In the genomic region with DNA sequence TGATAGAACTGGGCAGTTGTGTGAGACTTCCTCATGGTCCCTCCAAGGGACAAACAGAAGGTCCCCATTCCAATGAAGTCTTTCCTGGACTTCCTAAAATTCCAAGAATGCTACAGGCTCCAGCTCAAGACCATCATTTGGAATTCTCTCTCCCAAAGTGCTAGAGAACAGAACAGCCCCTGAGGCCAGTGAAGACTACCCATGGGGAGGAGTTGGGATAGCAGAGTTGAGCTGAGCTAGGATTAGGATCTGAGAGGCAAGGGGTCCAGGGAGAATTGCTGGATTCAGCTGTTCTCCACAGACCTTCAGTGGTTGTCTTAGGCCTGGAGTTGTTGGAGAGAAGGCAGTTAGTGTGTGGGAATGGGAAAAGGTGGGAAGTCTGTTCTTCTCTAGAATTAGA, we compare ENCODE assay signal across 39 cellular contexts. TPM values are rescaled to one million over a fixed set of nuclear protein-coding genes. Genes with fewer than 3 reads are reported as not detected.
"Had no signal": no experiment of that assay in that cellular context is flagged by ENCODE, and none has a peak within 500 bp of the region (broad histone marks: within the 10 kb centered on the region; RNA-seq: fewer than 3 reads in every experiment).

No MANE protein-coding gene starts in this region.

- ATAC-seq: activated CD8-positive, alpha-beta T cell treated with anti-CD3 and anti-CD28 coated beads for 36 hours; activated naive CD4-positive, alpha-beta T cell treated with anti-CD3 and anti-CD28 coated beads, Interleukin-2, amount 50 U/mL, for 72 hours; activated T-cell treated with anti-CD3 and anti-CD28 coated beads, Interleukin-2, amount 50 U/mL, for 4 hours; activated T-cell treated with anti-CD3 and anti-CD28 coated beads, Interleukin-2, amount 50 U/mL, for 72 hours; activated T-helper 17 cell treated with anti-CD3 and anti-CD28 coated beads, Interleukin-2, amount 50 U/mL, for 72 hours; T-cell; T-helper 17 cell had no signal

- H3K4me3 ChIP-seq: ascending aorta, cardiac muscle cell had no signal

- H3K36me3 ChIP-seq: ascending aorta, cardiac muscle cell had no signal

- H3K4me1 Mint-ChIP-seq: activated B cell treated with CpG ODN at 0.5 μM for 24 hours; activated CD4-positive, alpha-beta T cell treated with anti-CD3 and anti-CD28 coated beads, Interleukin-2, amount 10 ng/mL, durations not matched to agents 24 days and 14 days; activated naive CD8-positive, alpha-beta T cell treated with anti-CD3 and anti-CD28 coated beads for 36 hours; activated T-helper 17 cell treated with anti-CD3 and anti-CD28 coated beads, Interleukin-2, amount 50 U/mL, for 72 hours had no signal

- DNase-seq: activated B cell treated with CpG ODN at 0.5 μM for 24 hours; activated CD4-positive, alpha-beta memory T cell treated with anti-CD3 and anti-CD28 coated beads for 36 hours; activated CD4-positive, alpha-beta T cell treated with anti-CD3 and anti-CD28 coated beads for 4 hours; activated CD4-positive, alpha-beta T cell treated with anti-CD3 and anti-CD28 coated beads, Interleukin-2, amount 10 ng/mL, durations not matched to agents 24 days and 14 days; activated CD4-positive, alpha-beta T cell treated with anti-CD3 and anti-CD28 coated beads, Interleukin-2, amount 50 U/mL, for 1 hour; activated CD4-positive, alpha-beta T cell treated with anti-CD3 and anti-CD28 coated beads, Interleukin-2, amount 50 U/mL, for 4 hours; activated CD4-positive, CD25-positive, alpha-beta regulatory T cell treated with anti-CD3 and anti-CD28 coated beads, Interleukin-2, amount 50 U/mL, for 72 hours; activated CD8-positive, alpha-beta memory T cell treated with anti-CD3 and anti-CD28 coated beads, Interleukin-2, amount 50 U/mL, for 4 hours; activated CD8-positive, alpha-beta T cell treated with anti-CD3 and anti-CD28 coated beads for 36 hours; activated effector memory CD4-positive, alpha-beta T cell treated with anti-CD3 and anti-CD28 coated beads, Interleukin-2, amount 50 U/mL, for 16 hours; activated gamma-delta T cell treated with Interleukin-2 at 50 U/mL for 16 hours; activated naive CD4-positive, alpha-beta T cell; activated naive CD4-positive, alpha-beta T cell treated with anti-CD3 and anti-CD28 coated beads for 36 hours; activated naive CD4-positive, alpha-beta T cell treated with anti-CD3 and anti-CD28 coated beads, Interleukin-2, amount 50 U/mL, for 16 hours; activated naive CD8-positive, alpha-beta T cell treated with anti-CD3 and anti-CD28 coated beads for 36 hours; activated T-cell treated with anti-CD3 and anti-CD28 coated beads for 4 hours; activated T-cell treated with anti-CD3 and anti-CD28 coated beads, Interleukin-2, amount 50 U/mL, for 1 hour; activated T-cell treated with anti-CD3 and anti-CD28 coated beads, Interleukin-2, amount 50 U/mL, for 4 hours; activated T-cell treated with anti-CD3 and anti-CD28 coated beads, Interleukin-2, amount 50 U/mL, for 72 hours; amygdala; anterior cingulate cortex; caudate nucleus; cerebellar nuclear complex; T-cell; T-helper 17 cell had no signal

- H3K27ac Mint-ChIP-seq: activated B cell treated with CpG ODN at 0.5 μM for 24 hours; activated CD4-positive, alpha-beta memory T cell treated with anti-CD3 and anti-CD28 coated beads for 36 hours; activated CD4-positive, alpha-beta T cell treated with anti-CD3 and anti-CD28 coated beads, Interleukin-2, amount 10 ng/mL, durations not matched to agents 24 days and 14 days; activated CD8-positive, alpha-beta T cell treated with anti-CD3 and anti-CD28 coated beads for 36 hours; activated naive CD4-positive, alpha-beta T cell treated with anti-CD3 and anti-CD28 coated beads for 36 hours; activated naive CD4-positive, alpha-beta T cell treated with anti-CD3 and anti-CD28 coated beads, Interleukin-2, amount 50 U/mL, for 72 hours; activated naive CD8-positive, alpha-beta T cell treated with anti-CD3 and anti-CD28 coated beads for 36 hours; activated T-cell treated with anti-CD3 and anti-CD28 coated beads, Interleukin-2, amount 50 U/mL, for 72 hours; activated T-helper 1 cell treated with anti-CD3 and anti-CD28 coated beads, Interleukin-12 subunit alpha, Interleukin-12 subunit beta, Interleukin-2, Interleukin-4 antibody, amounts not matched to agents 30 ng/mL and 10 ng/mL and 1 ng/mL, durations not matched to agents 14 hours and 24 hours and 36 hours; activated T-helper 17 cell treated with anti-CD3 and anti-CD28 coated beads, Interleukin-2, amount 50 U/mL, for 72 hours; brain; T-cell; T-helper 17 cell had no signal

- H3K36me3 Mint-ChIP-seq: activated CD4-positive, alpha-beta memory T cell treated with anti-CD3 and anti-CD28 coated beads for 36 hours; activated naive CD4-positive, alpha-beta T cell treated with anti-CD3 and anti-CD28 coated beads, Interleukin-2, amount 50 U/mL, for 72 hours; activated naive CD8-positive, alpha-beta T cell treated with anti-CD3 and anti-CD28 coated beads for 36 hours; brain; T-cell had no signal

- H3K27me3 Mint-ChIP-seq: activated CD4-positive, alpha-beta memory T cell treated with anti-CD3 and anti-CD28 coated beads for 36 hours; activated CD8-positive, alpha-beta T cell treated with anti-CD3 and anti-CD28 coated beads for 36 hours; activated naive CD8-positive, alpha-beta T cell treated with anti-CD3 and anti-CD28 coated beads for 36 hours; T-cell had no signal

- H3K9me3 Mint-ChIP-seq: activated B cell treated with CpG ODN at 0.5 μM for 24 hours; activated CD4-positive, alpha-beta memory T cell treated with anti-CD3 and anti-CD28 coated beads for 36 hours; activated CD4-positive, alpha-beta T cell treated with anti-CD3 and anti-CD28 coated beads, Interleukin-2, amount 10 ng/mL, durations not matched to agents 24 days and 14 days; activated CD8-positive, alpha-beta T cell treated with anti-CD3 and anti-CD28 coated beads for 36 hours; activated naive CD4-positive, alpha-beta T cell treated with anti-CD3 and anti-CD28 coated beads for 36 hours; activated naive CD4-positive, alpha-beta T cell treated with anti-CD3 and anti-CD28 coated beads, Interleukin-2, amount 50 U/mL, for 72 hours; activated naive CD8-positive, alpha-beta T cell treated with anti-CD3 and anti-CD28 coated beads for 36 hours; activated T-cell treated with anti-CD3 and anti-CD28 coated beads, Interleukin-2, amount 50 U/mL, for 4 hours; activated T-cell treated with anti-CD3 and anti-CD28 coated beads, Interleukin-2, amount 50 U/mL, for 72 hours; activated T-helper 1 cell treated with anti-CD3 and anti-CD28 coated beads, Interleukin-12 subunit alpha, Interleukin-12 subunit beta, Interleukin-2, Interleukin-4 antibody, amounts not matched to agents 30 ng/mL and 10 ng/mL and 1 ng/mL, durations not matched to agents 14 hours and 24 hours and 36 hours; activated T-helper 17 cell treated with anti-CD3 and anti-CD28 coated beads, Interleukin-2, amount 50 U/mL, for 72 hours; central memory CD8-positive, alpha-beta T cell; T-cell had no signal

- H3K27ac ChIP-seq: ascending aorta, cardiac muscle cell, VCaP had no signal

- H3K27me3 ChIP-seq: ascending aorta had no signal

- H3K4me3 Mint-ChIP-seq: activated B cell treated with CpG ODN at 0.5 μM for 24 hours; activated CD4-positive, alpha-beta memory T cell treated with anti-CD3 and anti-CD28 coated beads for 36 hours; activated CD4-positive, alpha-beta T cell treated with anti-CD3 and anti-CD28 coated beads, Interleukin-2, amount 10 ng/mL, durations not matched to agents 24 days and 14 days; activated CD8-positive, alpha-beta T cell treated with anti-CD3 and anti-CD28 coated beads for 36 hours; activated naive CD4-positive, alpha-beta T cell treated with anti-CD3 and anti-CD28 coated beads for 36 hours; activated naive CD8-positive, alpha-beta T cell treated with anti-CD3 and anti-CD28 coated beads for 36 hours; activated T-cell treated with anti-CD3 and anti-CD28 coated beads, Interleukin-2, amount 50 U/mL, for 4 hours; activated T-cell treated with anti-CD3 and anti-CD28 coated beads, Interleukin-2, amount 50 U/mL, for 72 hours; activated T-helper 1 cell treated with anti-CD3 and anti-CD28 coated beads, Interleukin-12 subunit alpha, Interleukin-12 subunit beta, Interleukin-2, Interleukin-4 antibody, amounts not matched to agents 30 ng/mL and 10 ng/mL and 1 ng/mL, durations not matched to agents 14 hours and 24 hours and 36 hours; activated T-helper 17 cell treated with anti-CD3 and anti-CD28 coated beads, Interleukin-2, amount 50 U/mL, for 72 hours; brain; central memory CD8-positive, alpha-beta T cell; T-cell; T-helper 17 cell had no signal

- H3K9me3 ChIP-seq: ascending aorta had no signal

- FAIRE-seq: bronchial epithelial cell, TTC549 had no signal

- H3K4me1 ChIP-seq: ascending aorta had no signal

RNA-seq across cellular contexts. Expression of gene KRT1, which starts 10.8 kb away (rescaled TPM):
- total RNA-seq: activated B cell treated with CpG ODN at 0.5 μM for 24 hours; activated CD4-positive, alpha-beta memory T cell treated with anti-CD3 and anti-CD28 coated beads for 36 hours; activated CD4-positive, alpha-beta T cell treated with anti-CD3 and anti-CD28 coated beads, Interleukin-2, amount 10 ng/mL, durations not matched to agents 24 days and 14 days; activated CD8-positive, alpha-beta memory T cell treated with anti-CD3 and anti-CD28 coated beads for 36 hours; activated CD8-positive, alpha-beta T cell treated with anti-CD3 and anti-CD28 coated beads for 36 hours; activated naive CD4-positive, alpha-beta T cell treated with anti-CD3 and anti-CD28 coated beads for 36 hours; activated naive CD4-positive, alpha-beta T cell treated with anti-CD3 and anti-CD28 coated beads, Interleukin-2, amount 50 U/mL, for 72 hours; activated naive CD8-positive, alpha-beta T cell treated with anti-CD3 and anti-CD28 coated beads for 36 hours; activated T-cell treated with anti-CD3 and anti-CD28 coated beads, Interleukin-2, amount 50 U/mL, for 72 hours; activated T-helper 1 cell treated with anti-CD3 and anti-CD28 coated beads, Interleukin-12 subunit alpha, Interleukin-12 subunit beta, Interleukin-2, Interleukin-4 antibody, amounts not matched to agents 30 ng/mL and 10 ng/mL and 1 ng/mL, durations not matched to agents 14 hours and 24 hours and 36 hours; activated T-helper 17 cell treated with anti-CD3 and anti-CD28 coated beads, Interleukin-2, amount 50 U/mL, for 72 hours; ascending aorta; bronchial epithelial cell; cardiac muscle cell had no signal
- polyA plus RNA-seq: adipose tissue, cardiac muscle cell had no signal

RNA-seq across cellular contexts. Expression of gene KRT2, which starts 17.4 kb away (rescaled TPM):
- total RNA-seq: activated B cell treated with CpG ODN at 0.5 μM for 24 hours; activated CD4-positive, alpha-beta memory T cell treated with anti-CD3 and anti-CD28 coated beads for 36 hours; activated CD4-positive, alpha-beta T cell treated with anti-CD3 and anti-CD28 coated beads, Interleukin-2, amount 10 ng/mL, durations not matched to agents 24 days and 14 days; activated CD8-positive, alpha-beta memory T cell treated with anti-CD3 and anti-CD28 coated beads for 36 hours; activated CD8-positive, alpha-beta T cell treated with anti-CD3 and anti-CD28 coated beads for 36 hours; activated naive CD4-positive, alpha-beta T cell treated with anti-CD3 and anti-CD28 coated beads for 36 hours; activated naive CD4-positive, alpha-beta T cell treated with anti-CD3 and anti-CD28 coated beads, Interleukin-2, amount 50 U/mL, for 72 hours; activated naive CD8-positive, alpha-beta T cell treated with anti-CD3 and anti-CD28 coated beads for 36 hours; activated T-cell treated with anti-CD3 and anti-CD28 coated beads, Interleukin-2, amount 50 U/mL, for 4 hours; activated T-cell treated with anti-CD3 and anti-CD28 coated beads, Interleukin-2, amount 50 U/mL, for 72 hours; activated T-helper 1 cell treated with anti-CD3 and anti-CD28 coated beads, Interleukin-12 subunit alpha, Interleukin-12 subunit beta, Interleukin-2, Interleukin-4 antibody, amounts not matched to agents 30 ng/mL and 10 ng/mL and 1 ng/mL, durations not matched to agents 14 hours and 24 hours and 36 hours; activated T-helper 17 cell treated with anti-CD3 and anti-CD28 coated beads, Interleukin-2, amount 50 U/mL, for 72 hours; ascending aorta; bronchial epithelial cell; cardiac muscle cell; T-helper 17 cell had no signal
- polyA plus RNA-seq: adipose tissue, cardiac muscle cell had no signal

RNA-seq across cellular contexts. Expression of gene KRT77, which starts 33.9 kb away (rescaled TPM):
- total RNA-seq: activated B cell treated with CpG ODN at 0.5 μM for 24 hours; activated CD4-positive, alpha-beta memory T cell treated with anti-CD3 and anti-CD28 coated beads for 36 hours; activated CD4-positive, alpha-beta T cell treated with anti-CD3 and anti-CD28 coated beads, Interleukin-2, amount 10 ng/mL, durations not matched to agents 24 days and 14 days; activated CD8-positive, alpha-beta memory T cell treated with anti-CD3 and anti-CD28 coated beads for 36 hours; activated CD8-positive, alpha-beta T cell treated with anti-CD3 and anti-CD28 coated beads for 36 hours; activated naive CD4-positive, alpha-beta T cell treated with anti-CD3 and anti-CD28 coated beads for 36 hours; activated naive CD4-positive, alpha-beta T cell treated with anti-CD3 and anti-CD28 coated beads, Interleukin-2, amount 50 U/mL, for 72 hours; activated naive CD8-positive, alpha-beta T cell treated with anti-CD3 and anti-CD28 coated beads for 36 hours; activated T-cell treated with anti-CD3 and anti-CD28 coated beads, Interleukin-2, amount 50 U/mL, for 4 hours; activated T-cell treated with anti-CD3 and anti-CD28 coated beads, Interleukin-2, amount 50 U/mL, for 72 hours; activated T-helper 1 cell treated with anti-CD3 and anti-CD28 coated beads, Interleukin-12 subunit alpha, Interleukin-12 subunit beta, Interleukin-2, Interleukin-4 antibody, amounts not matched to agents 30 ng/mL and 10 ng/mL and 1 ng/mL, durations not matched to agents 14 hours and 24 hours and 36 hours; activated T-helper 17 cell treated with anti-CD3 and anti-CD28 coated beads, Interleukin-2, amount 50 U/mL, for 72 hours; ascending aorta; bronchial epithelial cell; cardiac muscle cell; T-cell; T-helper 1 cell treated with Interleukin-12 subunit alpha and Interleukin-12 subunit beta and Interleukin-4 antibody, amounts not matched to agents 30 ng/mL and 1 ng/mL, for 36 hours; T-helper 17 cell; T-helper 2 cell treated with Interferon-gamma antibody and Interleukin-4, amounts not matched to agents 100 ng/mL and 5 ng/mL, for 36 hours had no signal
- polyA plus RNA-seq: cardiac muscle cell had no signal

RNA-seq across cellular contexts. Expression of gene KRT73, which starts 51.1 kb away (rescaled TPM):
- total RNA-seq: activated B cell treated with CpG ODN at 0.5 μM for 24 hours; activated CD4-positive, alpha-beta T cell treated with anti-CD3 and anti-CD28 coated beads, Interleukin-2, amount 10 ng/mL, durations not matched to agents 24 days and 14 days; activated CD8-positive, alpha-beta memory T cell treated with anti-CD3 and anti-CD28 coated beads for 36 hours; activated T-helper 1 cell treated with anti-CD3 and anti-CD28 coated beads, Interleukin-12 subunit alpha, Interleukin-12 subunit beta, Interleukin-2, Interleukin-4 antibody, amounts not matched to agents 30 ng/mL and 10 ng/mL and 1 ng/mL, durations not matched to agents 14 hours and 24 hours and 36 hours; activated T-helper 17 cell treated with anti-CD3 and anti-CD28 coated beads, Interleukin-2, amount 50 U/mL, for 72 hours; ascending aorta; bronchial epithelial cell; cardiac muscle cell had no signal
- polyA plus RNA-seq: cardiac muscle cell had no signal
